ENCODE assay signal across 1 cellular context in genomic region chr9:97237951-97238851, GRCh38.
A peak's percentile ranks its signal among the peaks of the same experiment; 100 is the strongest.
TF ChIP-seq lines count a peak whose summit lies in the region.

No MANE protein-coding gene starts in this region.

TF ChIP-seq in HEK293, 187 proteins besides CTCF, POLR2A, EP300 and RAD21 (continued from another document):
- TF ChIP-seq WT1 (tag by site-specific recombination; IDR thresholded peaks at IDR 0.05) (0 out of 2 replicates have a peak, but pooled peaks have one; percentile 8), ZNF623 (tag by site-specific recombination; IDR thresholded peaks at IDR 0.05) (peak; percentile 71), ZBTB8A (tag by site-specific recombination; IDR thresholded peaks at IDR 0.05) (0 out of 2 replicates have a peak, but pooled peaks have one; percentile 8), ZNF2 (tag by site-specific recombination; IDR thresholded peaks at IDR 0.05) (peak; percentile 44; the same call in 1 of the 2 replicates), ELK4 (IDR thresholded peaks at IDR 0.05; ENCODE audit: borderline replicate concordance, low read depth, low read length) (no peak), ZBTB17 (tag by site-specific recombination; IDR thresholded peaks at IDR 0.05) (peak; percentile 78)
TF ChIP-seq in HEK293: peak in this region for 48.
